1 cellular context compared by ENCODE assay signal in genomic region chr1:20633190-20634064, GRCh38.
TF ChIP-seq lines count a peak whose summit lies in the region.

Gene PINK1, plus strand, starts transcription at chr1:20633458. Its CDS starts 91 bp downstream, at chr1:20633549.

TF ChIP-seq in SK-N-SH, 30 proteins besides CTCF, POLR2A, EP300 and RAD21 (continued from another document):
- TF ChIP-seq REST (IDR thresholded peaks at IDR 0.05; ENCODE audit: low read depth, low read length) (no peak), TAF1 (IDR thresholded peaks at IDR 0.05; ENCODE audit: borderline replicate concordance, low read depth, low read length) (peak; percentile 27; the same call in 1 of the 2 replicates), EZH2phosphoT487 (IDR thresholded peaks at IDR 0.05; ENCODE audit: borderline replicate concordance, low read depth) (no peak), NFIC (IDR thresholded peaks at IDR 0.05; ENCODE audit: borderline replicate concordance) (no peak), ELF1 (IDR thresholded peaks at IDR 0.05) (no peak), FOXM1 (IDR thresholded peaks at IDR 0.05; ENCODE audit: low read depth) (no peak), CHD2 (IDR thresholded peaks at IDR 0.05; ENCODE audit: low read length, partially characterized antibody) (no peak), RCOR1 (IDR thresholded peaks at IDR 0.05; ENCODE audit: low read length) (no peak; the same call in 1 of the 2 replicates), MXI1 (IDR thresholded peaks at IDR 0.05; ENCODE audit: low read depth, low read length) (peak; percentile 95), MEF2A (IDR thresholded peaks at IDR 0.05; ENCODE audit: borderline replicate concordance, low read depth) (no peak), SIN3A (IDR thresholded peaks at IDR 0.05; ENCODE audit: borderline replicate concordance, low read depth, low read length) (peak; percentile 84), USF2 (IDR thresholded peaks at IDR 0.05; ENCODE audit: borderline replicate concordance, low read depth, low read length) (no peak), IRF3 (IDR thresholded peaks at IDR 0.05; ENCODE audit: low read depth, low read length) (no peak), FOSL2 (IDR thresholded peaks at IDR 0.05; ENCODE audit: borderline replicate concordance, low read depth) (no peak), GATA2 (CRISPR knock-in tag; IDR thresholded peaks at IDR 0.05) (no peak)
